In genomic region chr3:107660316-107660976, GRCh38 we compare ENCODE assay signal across 8 cellular contexts.
DNase-seq lines count a peak whose midpoint lies in the region; ATAC-seq and TF ChIP-seq lines count a peak whose summit lies in the region.

No MANE protein-coding gene starts in this region.

- H3K9ac ChIP-seq in H9 (ENCODE audit: extremely low read depth, insufficient read length, low read length) = no peak overlapping the region

- no peak overlapping the region for H2BK120ac ChIP-seq in H9 (ENCODE audit: low read depth, low read length, poor library complexity, severe bottlenecking)

- H3K27me3 ChIP-seq in H9 (ENCODE audit: insufficient read depth, low read length) = no peaks in the 10 kb centered on the region

- no peak overlapping the region for H3K18ac ChIP-seq in H9 (ENCODE audit: insufficient read length, low read depth, low read length)

- H3K9me3 Mint-ChIP-seq in H9 = no peaks in the 10 kb centered on the region

- H3K4me3 Mint-ChIP-seq in H9 = no peak overlapping the region

- peak; percentile 67 for TF ChIP-seq CTCF in H9 (conservative IDR thresholded peaks at IDR 0.05)
- TF ChIP-seq CTCF in fibroblast of pulmonary artery (IDR thresholded peaks at IDR 0.05; ENCODE audit: low read length, missing control alignments) = peak; percentile 70

- H3K23me2 ChIP-seq in H9 (ENCODE audit: insufficient read length, low read depth, low read length, poor library complexity, severe bottlenecking) = no peaks in the 10 kb centered on the region

- no peak overlapping the region for H2BK20ac ChIP-seq in H9 (ENCODE audit: low read depth, low read length, poor library complexity, severe bottlenecking)

- H3K56ac ChIP-seq in H9 (ENCODE audit: insufficient read length, low read depth, low read length) = no peak overlapping the region

- no peak overlapping the region for H2BK15ac ChIP-seq in H9 (ENCODE audit: low read depth, low read length)

- no peak overlapping the region for H3T11ph ChIP-seq in H9 (ENCODE audit: low read length)

- no peak for ATAC-seq in GM18907 (IDR thresholded peaks at IDR 0.05; ENCODE audit: unreplicated experiment)
- ATAC-seq in GM21390 (IDR thresholded peaks at IDR 0.05; ENCODE audit: unreplicated experiment) = no peak

- H4K8ac ChIP-seq in H9 (replicated peaks; ENCODE audit: insufficient read length, low read depth, low read length) = no peak overlapping the region

- H3K27ac ChIP-seq in H9 (ENCODE audit: insufficient read length, low read depth, low read length) = no peak overlapping the region

- no peak overlapping the region for H3K4ac ChIP-seq in H9 (ENCODE audit: low read depth, low read length)

- no peaks in the 10 kb centered on the region for H4K20me1 ChIP-seq in H9 (ENCODE audit: control insufficient read depth, insufficient read depth, insufficient read length)

- peaks cover 31 to 33% of the 10 kb centered on the region in 2 experiments for H3K4me1 Mint-ChIP-seq in H9

- H2AFZ ChIP-seq in H9 (ENCODE audit: low read length) = no peak overlapping the region

- no peak overlapping the region for H2BK12ac ChIP-seq in H9 (ENCODE audit: insufficient read length, low read depth, low read length)

- peaks cover 2% of the 10 kb centered on the region; the same call in 1 of the 2 replicates for H3K4me1 ChIP-seq in H9 (ENCODE audit: insufficient read depth, low read length)

- H3K36me3 Mint-ChIP-seq in H9 (ENCODE audit: insufficient read depth in 1 of 3, low read depth in 3 of 3) = no peaks in the 10 kb centered on the region; a peak in 1 of 7 replicates

- WGBS in H9 (ENCODE audit: extremely low coverage, insufficient read length, low lambda C conversion rate) = no CpG with 5 or more reads among the region's 3 CpGs

- no peak overlapping the region for H3K27ac Mint-ChIP-seq in H9

- no peak overlapping the region for H3K23ac ChIP-seq in H9 (ENCODE audit: insufficient read length, low read depth, low read length)

- H3K79me2 ChIP-seq in H9 (ENCODE audit: insufficient read depth, low read length) = no peaks in the 10 kb centered on the region

- H2AK5ac ChIP-seq in H9 (ENCODE audit: insufficient read length, low read length) = no peak overlapping the region

- H2BK5ac ChIP-seq in H9 (ENCODE audit: insufficient read length, low read length) = no peak overlapping the region

- DNase-seq in AML-193 (lab: John Stamatoyannopoulos, UW) (peak; percentile 48 to 63), H9 (no peak), RPMI7951 (ENCODE audit: low read depth) (peak; percentile 46), fibroblast of pulmonary artery (ENCODE audit: low read depth) (peak; percentile 79), superior temporal gyrus (ENCODE audit: extremely low spot score) (peak; percentile 85)
- no peak for DNase-seq in stimulated activated CD4-positive, alpha-beta T cell treated with anti-CD3 and anti-CD28 coated beads, Interleukin-15, amount 100 ng/mL, for 24 hours

- H3K27me3 Mint-ChIP-seq in H9 (ENCODE audit: low read depth) = no peaks in the 10 kb centered on the region

- no peaks in the 10 kb centered on the region for H3K9me3 ChIP-seq in H9 (ENCODE audit: control insufficient read depth, low read depth, low read length)

- no peak overlapping the region for H3K4me2 ChIP-seq in H9 (ENCODE audit: insufficient read depth, insufficient read length, low read length)

- H3K4me3 ChIP-seq in fibroblast of pulmonary artery (replicated peaks; ENCODE audit: low read depth, low read length) = no peak overlapping the region

- H4K5ac ChIP-seq in H9 (ENCODE audit: insufficient read length, low read depth, low read length) = no peak overlapping the region

- H4K91ac ChIP-seq in H9 (ENCODE audit: insufficient read length, low read depth, low read length) = no peak overlapping the region

- no peak overlapping the region for H3K14ac ChIP-seq in H9 (ENCODE audit: insufficient read depth, low read length)

- no peaks in the 10 kb centered on the region for H3K79me1 ChIP-seq in H9 (ENCODE audit: insufficient read depth, low read depth, low read length, poor library complexity, severe bottlenecking)

Comparison
In these comparisons a context has a peak if more than half of its experiments do, and no peak if none do; other contexts are left out.
1. DNase-seq: peak in AML-193 (2 of 2), RPMI7951 (single experiment), fibroblast of pulmonary artery (single experiment) and superior temporal gyrus (single experiment); none in H9 (single experiment) and stimulated activated CD4-positive, alpha-beta T cell treated with anti-CD3 and anti-CD28 coated beads, Interleukin-15, amount 100 ng/mL, for 24 hours (single experiment).